8 cellular contexts compared by ENCODE assay signal in genomic region chr19:58563034-58563573, GRCh38. TPM values are rescaled to one million over a fixed set of nuclear protein-coding genes. Genes with fewer than 3 reads are reported as not detected.
A peak's percentile ranks its signal among the peaks of the same experiment; 100 is the strongest.
DNase-seq lines count a peak whose midpoint lies in the region; ATAC-seq and TF ChIP-seq lines count a peak whose summit lies in the region.

No MANE protein-coding gene starts in this region.

- CTCF ChIA-PET in activated B cell treated with CpG ODN at 0.5 μM for 24 hours (lab: Charles Lee), result interaction anchor here (2.0 kb wide), 1 partner anchor 43 kb away, joined by 6 read pairs; the partner anchor contains the start of gene ZBTB45

- H3K4me2 ChIP-seq in skeletal muscle satellite cell (ENCODE audit: low read length), result peak overlapping the region; percentile 85

- H3K4me3 Mint-ChIP-seq in activated B cell treated with CpG ODN at 0.5 μM for 24 hours, result peak overlapping the region; percentile 80

- H3K36me3 Mint-ChIP-seq in activated B cell treated with CpG ODN at 0.5 μM for 24 hours (ENCODE audit: low read depth), result peaks cover 12% of the 10 kb centered on the region

- TF ChIP-seq CTCF in GM10266 (IDR thresholded peaks at IDR 0.05; ENCODE audit: control insufficient read depth, insufficient read depth, low read depth, missing control alignments) (no peak), activated B cell treated with CpG ODN at 0.5 μM for 24 hours (IDR thresholded peaks at IDR 0.05) (no peak)

- POLR2A ChIA-PET in activated B cell treated with CpG ODN at 0.5 μM for 24 hours (lab: Charles Lee), result interaction anchor here (0.6 to 5.8 kb wide), 10 partner anchors 8 to 1293 kb away, joined by 3 to 63 read pairs (median 5); partner anchors contain the start of genes CHMP2A, MZF1, TRIM28 and ZBTB45

- H3K27me3 Mint-ChIP-seq in activated B cell treated with CpG ODN at 0.5 μM for 24 hours, result no peaks in the 10 kb centered on the region

- H3K9ac ChIP-seq in skeletal muscle satellite cell (ENCODE audit: low read depth, low read length), result no peak overlapping the region

- H3K36me3 ChIP-seq in skeletal muscle satellite cell (ENCODE audit: insufficient read depth, low read length), result peaks cover 10% of the 10 kb centered on the region

- DNase-seq in GM10266 (ENCODE audit: extremely low spot score) (peak; percentile 63), activated B cell treated with CpG ODN at 0.5 μM for 24 hours (peak; percentile 42), glomerular visceral epithelial cell (ENCODE audit: extremely low spot score) (peak; percentile 45), NCI-H446 (lab: John Stamatoyannopoulos, UW) (no peak), NCI-H1048 (lab: John Stamatoyannopoulos, UW) (no peak)

- H3K9me3 Mint-ChIP-seq in activated B cell treated with CpG ODN at 0.5 μM for 24 hours, result no peaks in the 10 kb centered on the region

- H3K4me3 ChIP-seq in skeletal muscle satellite cell (ENCODE audit: low read length), result peak overlapping the region; percentile 64

- peak; percentile 0 for ATAC-seq in activated B cell treated with CpG ODN at 0.5 μM for 24 hours (ENCODE audit: low read depth)
- ATAC-seq in HG03196 (IDR thresholded peaks at IDR 0.05; ENCODE audit: unreplicated experiment), result no peak
- ATAC-seq in HG02678 (IDR thresholded peaks at IDR 0.05; ENCODE audit: unreplicated experiment), result no peak

- no peaks in the 10 kb centered on the region for H3K9me3 ChIP-seq in skeletal muscle satellite cell (replicated peaks; ENCODE audit: low read length)

- peaks cover 28% of the 10 kb centered on the region for H3K4me1 ChIP-seq in skeletal muscle satellite cell (ENCODE audit: control insufficient read depth, insufficient read depth, low read length)

- intact Hi-C loops in activated B cell treated with CpG ODN at 0.5 μM for 24 hours (cut with micrococcal nuclease), result loop anchor here (1.0 kb wide), 1 partner anchor 9 kb away; no protein-coding TSS in a partner anchor

- H3K27ac Mint-ChIP-seq in activated B cell treated with CpG ODN at 0.5 μM for 24 hours, result no peak overlapping the region

- H3K27me3 ChIP-seq in skeletal muscle satellite cell (ENCODE audit: control insufficient read depth, insufficient read depth, low read length), result peaks cover 9% of the 10 kb centered on the region

- H3K4me1 Mint-ChIP-seq in activated B cell treated with CpG ODN at 0.5 μM for 24 hours, result peaks cover 52% of the 10 kb centered on the region

RNA-seq across cellular contexts. Expression of gene UBE2M, which starts 4.7 kb away (rescaled TPM):
- 55.1 and 66.7 TPM in 2 replicates for total RNA-seq in activated B cell treated with CpG ODN at 0.5 μM for 24 hours
- total RNA-seq in skeletal muscle satellite cell (2012; rRNA removed), result 64.6 and 93.0 TPM in 2 replicates

RNA-seq across cellular contexts. Expression of gene CHMP2A, which starts 8.2 kb away (rescaled TPM):
- 95.6 and 96.3 TPM in 2 replicates for total RNA-seq in activated B cell treated with CpG ODN at 0.5 μM for 24 hours
- 86.4 and 113 TPM in 2 replicates for total RNA-seq in skeletal muscle satellite cell (2012; rRNA removed)

RNA-seq across cellular contexts. Expression of gene MZF1, which starts 10.0 kb away (rescaled TPM):
- 41.9 and 54.5 TPM in 2 replicates for total RNA-seq in activated B cell treated with CpG ODN at 0.5 μM for 24 hours
- total RNA-seq in skeletal muscle satellite cell (2012; rRNA removed), result 13.7 and 16.4 TPM in 2 replicates

RNA-seq across cellular contexts. Expression of gene TRIM28, which starts 19.2 kb away (rescaled TPM):
- total RNA-seq in activated B cell treated with CpG ODN at 0.5 μM for 24 hours, result 380 and 407 TPM in 2 replicates
- 252 and 323 TPM in 2 replicates for total RNA-seq in skeletal muscle satellite cell (2012; rRNA removed)

RNA-seq across cellular contexts. Expression of gene ZBTB45, which starts 43.5 kb away (rescaled TPM):
- total RNA-seq in activated B cell treated with CpG ODN at 0.5 μM for 24 hours, result 18.0 and 20.2 TPM in 2 replicates
- 7.1 and 9.0 TPM in 2 replicates for total RNA-seq in skeletal muscle satellite cell (2012; rRNA removed)

Comparison
In these comparisons a context has a peak if more than half of its experiments do, and no peak if none do; other contexts are left out.
1. DNase-seq: peak in GM10266 (single experiment), activated B cell treated with CpG ODN at 0.5 μM for 24 hours (single experiment) and glomerular visceral epithelial cell (single experiment); none in NCI-H446 (0 of 2) and NCI-H1048 (single experiment).